ENCODE assay signal across 14 cellular contexts in genomic region chr1:234765181-234765580, GRCh38.
A peak's percentile ranks its signal among the peaks of the same experiment; 100 is the strongest.
DNase-seq lines count a peak whose midpoint lies in the region; ATAC-seq lines count a peak whose summit lies in the region.
"Had no signal": no experiment of that assay in that cellular context is flagged by ENCODE, and none has a peak within 500 bp of the region (broad histone marks: within the 10 kb centered on the region; RNA-seq: fewer than 3 reads in every experiment).

No MANE protein-coding gene starts in this region.

- intact Hi-C loops in activated CD4-positive, alpha-beta T cell treated with anti-CD3 and anti-CD28 coated beads, Interleukin-2, amount 10 ng/mL, durations not matched to agents 24 days and 14 days (cut with micrococcal nuclease) = no loop called here

- no peak for DNase-seq in activated CD4-positive, alpha-beta T cell treated with anti-CD3 and anti-CD28 coated beads, Interleukin-2, amount 10 ng/mL, durations not matched to agents 24 days and 14 days
- no peak for DNase-seq in activated CD4-positive, alpha-beta T cell treated with anti-CD3 and anti-CD28 coated beads, Interleukin-2, amount 10 ng/mL, durations not matched to agents 7 days and 5 days
- DNase-seq in ELR (ENCODE audit: low read depth) (peak; percentile 81), NCI-H526 treated with DMSO at 0.1 percent for 48 hours (lab: John Stamatoyannopoulos, UW) (no peak), HPDE6-E6E7 (ENCODE audit: extremely low spot score) (no peak)
- DNase-seq: AML-193; Caco-2; CD8-positive, alpha-beta memory T cell; DMS53; GM23248 had no signal

- peak; percentile 32 for ATAC-seq in activated T-helper 17 cell treated with anti-CD3 and anti-CD28 coated beads, Interleukin-2, amount 50 U/mL, for 72 hours (replicated peaks)
- no peak for ATAC-seq in stimulated activated memory B cell treated with anti-CD40 and anti-IgM and Interleukin-4, amounts not matched to agents 10 μg/mL and 1 μg/mL and 100 μg/mL, for 72 hours
- ATAC-seq: HCT116 had no signal

- H3K27ac Mint-ChIP-seq in activated CD4-positive, alpha-beta T cell treated with anti-CD3 and anti-CD28 coated beads, Interleukin-2, amount 10 ng/mL, durations not matched to agents 24 days and 14 days = peak overlapping the region; percentile 2
- H3K27ac Mint-ChIP-seq in activated CD4-positive, alpha-beta T cell treated with anti-CD3 and anti-CD28 coated beads, Interleukin-2, amount 10 ng/mL, durations not matched to agents 7 days and 5 days = no peak overlapping the region
- no peak overlapping the region for H3K27ac Mint-ChIP-seq in activated T-helper 17 cell treated with anti-CD3 and anti-CD28 coated beads, Interleukin-2, amount 50 U/mL, for 72 hours
- H3K27ac Mint-ChIP-seq in stimulated activated memory B cell treated with anti-CD40 and anti-IgM and Interleukin-4, amounts not matched to agents 10 μg/mL and 1 μg/mL and 100 μg/mL, for 72 hours = peak overlapping the region; percentile 13
- H3K27ac Mint-ChIP-seq: IgD-negative memory B cell had no signal

- CTCF ChIA-PET in activated CD4-positive, alpha-beta T cell treated with anti-CD3 and anti-CD28 coated beads, Interleukin-2, amount 10 ng/mL, durations not matched to agents 7 days and 5 days (lab: Charles Lee) = no interaction called here

- H3K4me3 Mint-ChIP-seq in activated CD4-positive, alpha-beta T cell treated with anti-CD3 and anti-CD28 coated beads, Interleukin-2, amount 10 ng/mL, durations not matched to agents 24 days and 14 days = no peak overlapping the region
- H3K4me3 Mint-ChIP-seq in activated CD4-positive, alpha-beta T cell treated with anti-CD3 and anti-CD28 coated beads, Interleukin-2, amount 10 ng/mL, durations not matched to agents 7 days and 5 days = no peak overlapping the region
- no peak overlapping the region for H3K4me3 Mint-ChIP-seq in activated T-helper 17 cell treated with anti-CD3 and anti-CD28 coated beads, Interleukin-2, amount 50 U/mL, for 72 hours
- H3K4me3 Mint-ChIP-seq in stimulated activated memory B cell treated with anti-CD40 and anti-IgM and Interleukin-4, amounts not matched to agents 10 μg/mL and 1 μg/mL and 100 μg/mL, for 72 hours = no peak overlapping the region
- H3K4me3 Mint-ChIP-seq: CD8-positive, alpha-beta memory T cell; IgD-negative memory B cell had no signal

- H3K4me1 Mint-ChIP-seq in activated CD4-positive, alpha-beta T cell treated with anti-CD3 and anti-CD28 coated beads, Interleukin-2, amount 10 ng/mL, durations not matched to agents 24 days and 14 days = peaks cover 60% of the 10 kb centered on the region
- peaks cover 57% of the 10 kb centered on the region for H3K4me1 Mint-ChIP-seq in activated CD4-positive, alpha-beta T cell treated with anti-CD3 and anti-CD28 coated beads, Interleukin-2, amount 10 ng/mL, durations not matched to agents 7 days and 5 days
- H3K4me1 Mint-ChIP-seq in activated T-helper 17 cell treated with anti-CD3 and anti-CD28 coated beads, Interleukin-2, amount 50 U/mL, for 72 hours = peaks cover 32% of the 10 kb centered on the region
- peaks cover 43% of the 10 kb centered on the region for H3K4me1 Mint-ChIP-seq in stimulated activated memory B cell treated with anti-CD40 and anti-IgM and Interleukin-4, amounts not matched to agents 10 μg/mL and 1 μg/mL and 100 μg/mL, for 72 hours

- no peaks in the 10 kb centered on the region for H3K36me3 Mint-ChIP-seq in activated CD4-positive, alpha-beta T cell treated with anti-CD3 and anti-CD28 coated beads, Interleukin-2, amount 10 ng/mL, durations not matched to agents 24 days and 14 days (ENCODE audit: low read depth)
- peaks cover 4% of the 10 kb centered on the region for H3K36me3 Mint-ChIP-seq in activated CD4-positive, alpha-beta T cell treated with anti-CD3 and anti-CD28 coated beads, Interleukin-2, amount 10 ng/mL, durations not matched to agents 7 days and 5 days (ENCODE audit: low read depth)
- no peaks in the 10 kb centered on the region for H3K36me3 Mint-ChIP-seq in activated T-helper 17 cell treated with anti-CD3 and anti-CD28 coated beads, Interleukin-2, amount 50 U/mL, for 72 hours (ENCODE audit: low read depth)
- H3K36me3 Mint-ChIP-seq in stimulated activated memory B cell treated with anti-CD40 and anti-IgM and Interleukin-4, amounts not matched to agents 10 μg/mL and 1 μg/mL and 100 μg/mL, for 72 hours = no peaks in the 10 kb centered on the region

- POLR2A ChIA-PET in activated CD4-positive, alpha-beta T cell treated with anti-CD3 and anti-CD28 coated beads, Interleukin-2, amount 10 ng/mL, durations not matched to agents 7 days and 5 days (lab: Charles Lee) = no interaction called here

- no peaks in the 10 kb centered on the region for H3K27me3 Mint-ChIP-seq in activated CD4-positive, alpha-beta T cell treated with anti-CD3 and anti-CD28 coated beads, Interleukin-2, amount 10 ng/mL, durations not matched to agents 24 days and 14 days
- no peaks in the 10 kb centered on the region for H3K27me3 Mint-ChIP-seq in activated CD4-positive, alpha-beta T cell treated with anti-CD3 and anti-CD28 coated beads, Interleukin-2, amount 10 ng/mL, durations not matched to agents 7 days and 5 days
- H3K27me3 Mint-ChIP-seq in activated T-helper 17 cell treated with anti-CD3 and anti-CD28 coated beads, Interleukin-2, amount 50 U/mL, for 72 hours = no peaks in the 10 kb centered on the region
- no peaks in the 10 kb centered on the region for H3K27me3 Mint-ChIP-seq in stimulated activated memory B cell treated with anti-CD40 and anti-IgM and Interleukin-4, amounts not matched to agents 10 μg/mL and 1 μg/mL and 100 μg/mL, for 72 hours
- H3K27me3 Mint-ChIP-seq: IgD-negative memory B cell had no signal

- H3K9me3 Mint-ChIP-seq in activated CD4-positive, alpha-beta T cell treated with anti-CD3 and anti-CD28 coated beads, Interleukin-2, amount 10 ng/mL, durations not matched to agents 24 days and 14 days = no peaks in the 10 kb centered on the region
- peaks cover 6% of the 10 kb centered on the region for H3K9me3 Mint-ChIP-seq in activated CD4-positive, alpha-beta T cell treated with anti-CD3 and anti-CD28 coated beads, Interleukin-2, amount 10 ng/mL, durations not matched to agents 7 days and 5 days
- H3K9me3 Mint-ChIP-seq in activated T-helper 17 cell treated with anti-CD3 and anti-CD28 coated beads, Interleukin-2, amount 50 U/mL, for 72 hours = peaks cover 3% of the 10 kb centered on the region
- H3K9me3 Mint-ChIP-seq in stimulated activated memory B cell treated with anti-CD40 and anti-IgM and Interleukin-4, amounts not matched to agents 10 μg/mL and 1 μg/mL and 100 μg/mL, for 72 hours = no peaks in the 10 kb centered on the region
- H3K9me3 Mint-ChIP-seq: CD8-positive, alpha-beta memory T cell; IgD-negative memory B cell had no signal

Comparison
In these comparisons a context has a peak if more than half of its experiments do, and no peak if none do; other contexts are left out.
1. H3K27ac Mint-ChIP-seq: peak in activated CD4-positive, alpha-beta T cell treated with anti-CD3 and anti-CD28 coated beads, Interleukin-2, amount 10 ng/mL, durations not matched to agents 24 days and 14 days (single experiment) and stimulated activated memory B cell treated with anti-CD40 and anti-IgM and Interleukin-4, amounts not matched to agents 10 μg/mL and 1 μg/mL and 100 μg/mL, for 72 hours (single experiment); none in activated CD4-positive, alpha-beta T cell treated with anti-CD3 and anti-CD28 coated beads, Interleukin-2, amount 10 ng/mL, durations not matched to agents 7 days and 5 days (single experiment) and activated T-helper 17 cell treated with anti-CD3 and anti-CD28 coated beads, Interleukin-2, amount 50 U/mL, for 72 hours (single experiment).